In the genomic region with DNA sequence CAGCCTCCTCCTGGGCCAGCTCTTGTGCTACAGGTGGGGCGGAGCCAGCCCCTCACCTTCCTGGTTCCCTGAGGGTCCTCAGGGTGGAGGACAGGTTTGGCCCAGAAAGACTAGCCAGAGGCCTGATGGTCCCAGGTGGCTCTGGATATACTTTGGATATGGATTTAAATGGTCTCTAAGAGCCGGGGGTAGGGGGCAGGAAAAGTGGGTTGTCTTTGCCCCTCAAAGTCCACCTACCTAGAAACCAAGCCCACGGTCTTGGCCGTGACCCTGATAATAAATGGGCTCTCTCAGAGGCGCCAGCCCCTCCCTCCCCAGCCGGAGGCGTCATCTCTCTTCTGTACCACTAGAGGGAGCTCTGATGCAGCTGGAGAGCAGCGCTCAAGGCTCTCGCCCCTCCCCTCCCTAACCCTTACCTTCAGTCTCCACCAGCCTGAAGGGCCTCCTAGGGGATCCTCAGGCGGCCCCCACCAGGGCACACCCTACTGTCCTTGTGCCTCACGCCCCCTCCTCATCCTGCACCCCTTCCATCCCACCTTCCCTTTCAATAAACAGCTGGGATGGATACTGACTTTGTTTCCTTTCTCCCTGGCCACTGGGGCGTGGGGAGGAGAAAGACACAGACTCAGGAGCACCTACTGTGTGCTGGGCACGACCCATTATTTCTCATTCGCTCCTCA, we compare ENCODE assay signal across 8 cellular contexts. TPM values are rescaled to one million over a fixed set of nuclear protein-coding genes. Genes with fewer than 3 reads are reported as not detected.
DNase-seq lines count a peak whose midpoint lies in the region; ATAC-seq and TF ChIP-seq lines count a peak whose summit lies in the region.

No MANE protein-coding gene starts in this region.

- no peaks in the 10 kb centered on the region for H3K36me3 ChIP-seq in PC-9 (ENCODE audit: low read depth)
- no peaks in the 10 kb centered on the region for H3K36me3 ChIP-seq in testis (ENCODE audit: low read depth, missing control alignments)

- no peak overlapping the region for H3K4me3 ChIP-seq in PC-9
- no peak overlapping the region for H3K4me3 ChIP-seq in testis

- peaks cover 2% of the 10 kb centered on the region for H3K4me1 Mint-ChIP-seq in activated T-cell treated with anti-CD3 and anti-CD28 coated beads, Interleukin-2, amount 50 U/mL, for 4 hours (ENCODE audit: low read depth)

- H3K4me1 ChIP-seq in PC-9 (replicated peaks; ENCODE audit: insufficient read depth) (no peaks in the 10 kb centered on the region), testis (no peaks in the 10 kb centered on the region)

- H3K27ac ChIP-seq in PC-9 (no peak overlapping the region), testis (no peak overlapping the region)

- peaks cover 8% of the 10 kb centered on the region; the same call in 1 of the 2 replicates for H3F3A ChIP-seq in PC-9 (ENCODE audit: insufficient read depth, low read depth)

- DNase-seq in DMS114 treated with DMSO at 0.1 percent for 48 hours (lab: John Stamatoyannopoulos, UW; ENCODE audit: unreplicated experiment), result peak; percentile 69
- peak; percentile 62 for DNase-seq in LHCN-M2 (ENCODE audit: low read depth)
- DNase-seq in PC-9, result peak; percentile 59 to 80
- peak; percentile 79 for DNase-seq in activated T-cell treated with anti-CD3 and anti-CD28 coated beads, Interleukin-2, amount 50 U/mL, for 4 hours
- DNase-seq in fibroblast of peridontal ligament (ENCODE audit: extremely low read depth), result peak; percentile 77
- peak in 52 of 56 donors; percentile 11 to 84 (median 50) for DNase-seq in nucleus accumbens (lab: John Stamatoyannopoulos, UW)
- peak; percentile 76 for DNase-seq in testis

- no peaks in the 10 kb centered on the region for H3K27me3 ChIP-seq in PC-9 (ENCODE audit: insufficient read depth, low read depth)
- no peaks in the 10 kb centered on the region for H3K27me3 ChIP-seq in testis

- no peaks in the 10 kb centered on the region for H3K9me2 ChIP-seq in PC-9 (ENCODE audit: insufficient read depth)

- H3K79me2 ChIP-seq in PC-9 (ENCODE audit: low read depth), result no peaks in the 10 kb centered on the region

- WGBS in testis, 2 donors, result 15 to 20% methylated on average over 11 to 14 of the region's 14 CpGs

- no peaks in the 10 kb centered on the region for H3K9me3 ChIP-seq in PC-9 (ENCODE audit: insufficient read depth, low read depth)
- H3K9me3 ChIP-seq in testis, result no peaks in the 10 kb centered on the region

- no peaks in the 10 kb centered on the region for H3K9me3 Mint-ChIP-seq in activated T-cell treated with anti-CD3 and anti-CD28 coated beads, Interleukin-2, amount 50 U/mL, for 4 hours

- no peaks in the 10 kb centered on the region for H3K27me3 Mint-ChIP-seq in activated T-cell treated with anti-CD3 and anti-CD28 coated beads, Interleukin-2, amount 50 U/mL, for 4 hours (ENCODE audit: low read depth)

- CTCF ChIA-PET in PC-9 (lab: Charles Lee), result interaction anchor here (0.6 to 2.3 kb wide), 6 partner anchors 12 to 377 kb away, joined by 3 to 19 read pairs (median 3); partner anchors contain the start of gene TRIB3

- intact Hi-C loops in PC-9 (cut with micrococcal nuclease; ENCODE audit: unreplicated experiment) (loop anchor here (1.0 to 5.0 kb wide), 6 partner anchors 77 to 414 kb away; partner anchors contain the start of gene SLC52A3), testis (cut with DNase I; ENCODE audit: low total_unique reads) (loop anchor here (5.0 kb wide), 1 partner anchor 128 kb away; no protein-coding TSS in a partner anchor)

- TF ChIP-seq POLR2A in testis (IDR thresholded peaks at IDR 0.05), result no peak

- no peak overlapping the region for H2AFZ ChIP-seq in PC-9

- POLR2A ChIA-PET in PC-9 (lab: Charles Lee; ENCODE audit: unreplicated experiment), result interaction anchor here (0.5 to 0.6 kb wide), 3 partner anchors 12 to 158 kb away, joined by 3 to 7 read pairs (median 5); no protein-coding TSS in a partner anchor

- peak; percentile 89 for ATAC-seq in GM21576 (IDR thresholded peaks at IDR 0.05; ENCODE audit: unreplicated experiment)
- peak; percentile 99 for ATAC-seq in activated T-cell treated with anti-CD3 and anti-CD28 coated beads, Interleukin-2, amount 50 U/mL, for 4 hours

- H3K36me3 Mint-ChIP-seq in activated T-cell treated with anti-CD3 and anti-CD28 coated beads, Interleukin-2, amount 50 U/mL, for 4 hours (ENCODE audit: insufficient read depth), result no peaks in the 10 kb centered on the region

- no TSS peak for BruUV-seq in PC-9 (replicated peaks; lab: Mats Ljungman, UMichigan)

- TF ChIP-seq CTCF in PC-9 (conservative IDR thresholded peaks at IDR 0.05) (peak; percentile 96), testis (IDR thresholded peaks at IDR 0.05) (peak; percentile 66 to 82 (median 70))

- no peaks in the 10 kb centered on the region for H4K20me1 ChIP-seq in PC-9 (ENCODE audit: insufficient read depth)

- no peak overlapping the region for H3K4me3 Mint-ChIP-seq in activated T-cell treated with anti-CD3 and anti-CD28 coated beads, Interleukin-2, amount 50 U/mL, for 4 hours

- H3K4me2 ChIP-seq in PC-9, result peak overlapping the region; percentile 8; the same call in 1 of the 2 replicates

RNA-seq across cellular contexts. Expression of gene NRSN2, which starts 7.5 kb away (rescaled TPM):
- 59.2 and 65.6 TPM in 2 replicates for total RNA-seq in LHCN-M2 (2014; rRNA removed)
- polyA plus RNA-seq in LHCN-M2 (2012), result 74.7 TPM
- total RNA-seq in PC-9 (2021), result 15.0 and 16.5 TPM in 2 replicates
- 1 to 10 TPM; 2.7 to 3.2 (median 2.8) TPM for total RNA-seq in activated T-cell treated with anti-CD3 and anti-CD28 coated beads, Interleukin-2, amount 50 U/mL, for 4 hours
- total RNA-seq in testis, result 10 to 100 TPM; 62.4 to 79.0 TPM
- polyA plus RNA-seq in testis (ENCODE audit: insufficient read depth, low read depth, low replicate concordance), result 49.4 TPM

RNA-seq across cellular contexts. Expression of gene TRIB3, which starts 26.1 kb away (rescaled TPM):
- total RNA-seq in LHCN-M2 (2014; rRNA removed) (1.3 and 1.6 TPM in 2 replicates), PC-9 (2021) (81.0 and 82.0 TPM in 2 replicates), testis (1 to 10 TPM; 2.9 to 3.6 TPM)
- 2.0 TPM for polyA plus RNA-seq in LHCN-M2 (2012)
- 10 to 100 TPM; 34.6 to 45.2 (median 37.0) TPM for total RNA-seq in activated T-cell treated with anti-CD3 and anti-CD28 coated beads, Interleukin-2, amount 50 U/mL, for 4 hours
- polyA plus RNA-seq in testis (ENCODE audit: insufficient read depth, low read depth, low replicate concordance), result 2.8 TPM

RNA-seq across cellular contexts. Expression of gene SOX12, which starts 29.1 kb away (rescaled TPM):
- total RNA-seq in LHCN-M2 (2014; rRNA removed) (8.2 and 9.9 TPM in 2 replicates), PC-9 (2021) (49.5 and 57.1 TPM in 2 replicates), testis (10 to 100 TPM; 19.2 to 23.8 TPM)
- 11.5 TPM for polyA plus RNA-seq in LHCN-M2 (2012)
- total RNA-seq in activated T-cell treated with anti-CD3 and anti-CD28 coated beads, Interleukin-2, amount 50 U/mL, for 4 hours, result 1 to 10 TPM; 3.9 to 8.5 (median 6.4) TPM
- 13.4 TPM for polyA plus RNA-seq in testis (ENCODE audit: insufficient read depth, low read depth, low replicate concordance)

RNA-seq across cellular contexts. Expression of gene RBCK1, which starts 53.7 kb away (rescaled TPM):
- total RNA-seq in LHCN-M2 (2014; rRNA removed) (80.2 and 91.0 TPM in 2 replicates), PC-9 (2021) (176 and 212 TPM in 2 replicates), testis (10 to 100 TPM; 87.2 to 93.7 TPM)
- 75.5 TPM for polyA plus RNA-seq in LHCN-M2 (2012)
- total RNA-seq in activated T-cell treated with anti-CD3 and anti-CD28 coated beads, Interleukin-2, amount 50 U/mL, for 4 hours, result 100 to 1,000 TPM in 2 of 3 donors, 10 to 100 TPM in 1; 87.1 to 104 (median 103) TPM
- polyA plus RNA-seq in testis (ENCODE audit: insufficient read depth, low read depth, low replicate concordance), result 77.8 TPM

RNA-seq across cellular contexts. Expression of gene ZCCHC3, which starts 57.1 kb away (rescaled TPM):
- total RNA-seq in LHCN-M2 (2014; rRNA removed), result 14.0 and 15.9 TPM in 2 replicates
- polyA plus RNA-seq in LHCN-M2 (2012), result 9.3 TPM
- total RNA-seq in PC-9 (2021), result 16.0 and 17.7 TPM in 2 replicates
- 10 to 100 TPM; 22.5 to 26.0 (median 25.5) TPM for total RNA-seq in activated T-cell treated with anti-CD3 and anti-CD28 coated beads, Interleukin-2, amount 50 U/mL, for 4 hours
- 10 to 100 TPM; 29.1 to 34.9 TPM for total RNA-seq in testis
- 21.2 TPM for polyA plus RNA-seq in testis (ENCODE audit: insufficient read depth, low read depth, low replicate concordance)

Comparison
In these comparisons a context has a peak if more than half of its experiments do, and no peak if none do; other contexts are left out.
1. RNA of gene TRIB3, which starts 26.1 kb away (total RNA-seq): 81.0 to 82.0 TPM in PC-9 and 34.6 to 45.2 TPM in activated T-cell treated with anti-CD3 and anti-CD28 coated beads, Interleukin-2, amount 50 U/mL, for 4 hours; 2.9 to 3.6 TPM in testis and 1.3 to 1.6 TPM in LHCN-M2; every median in the first group is over 4 times any median in the second.
2. Peak in every context shown above with its lines, with median percentiles within 50 percentile points of each other: DNase-seq.